ENCODE assay signal across 10 cellular contexts in genomic region chr1:183871142-183871541, GRCh38.
A peak's percentile ranks its signal among the peaks of the same experiment; 100 is the strongest.
DNase-seq lines count a peak whose midpoint lies in the region; ATAC-seq and TF ChIP-seq lines count a peak whose summit lies in the region.
"Had no signal": no experiment of that assay in that cellular context is flagged by ENCODE, and none has a peak within 500 bp of the region (broad histone marks: within the 10 kb centered on the region; RNA-seq: fewer than 3 reads in every experiment).

No MANE protein-coding gene starts in this region.

- intact Hi-C loops in cardiac septum (cut with DNase I) (loop anchor here (5.0 kb wide), 1 partner anchor 64 kb away; the partner anchor contains the start of gene RGL1), posterior vena cava (cut with DNase I) (loop anchor here in 1 of 2 donors (10.0 kb wide), 1 partner anchor 46 kb away; no protein-coding TSS in a partner anchor), lower leg skin (cut with DNase I; ENCODE audit: low total_unique reads) (no loop called here)

- H3K4me3 ChIP-seq in cardiac muscle cell (no peak overlapping the region), choroid plexus epithelial cell (ENCODE audit: low read depth, low read length) (no peak overlapping the region), lung (no peak overlapping the region), lower leg skin (ENCODE audit: low read depth, poor library complexity, severe bottlenecking) (no peak overlapping the region)

- H3K4me1 Mint-ChIP-seq in stimulated activated naive B cell treated with anti-CD40 and anti-IgM and Interleukin-4, amounts not matched to agents 10 μg/mL and 1 μg/mL and 100 μg/mL, for 72 hours: peaks cover 4 to 11% of the 10 kb centered on the region in 2 donors

- H3K4me3 Mint-ChIP-seq in stimulated activated naive B cell treated with anti-CD40 and anti-IgM and Interleukin-4, amounts not matched to agents 10 μg/mL and 1 μg/mL and 100 μg/mL, for 72 hours: no peak overlapping the region
- H3K4me3 Mint-ChIP-seq: CD4-positive, CD25-positive, alpha-beta regulatory T cell; T-helper 1 cell treated with Interleukin-12 subunit alpha and Interleukin-12 subunit beta and Interleukin-4 antibody, amounts not matched to agents 30 μg/mL and 1 μg/mL, for 36 hours had no signal

- H3K27me3 Mint-ChIP-seq in stimulated activated naive B cell treated with anti-CD40 and anti-IgM and Interleukin-4, amounts not matched to agents 10 μg/mL and 1 μg/mL and 100 μg/mL, for 72 hours: no peaks in the 10 kb centered on the region
- H3K27me3 Mint-ChIP-seq: CD4-positive, CD25-positive, alpha-beta regulatory T cell had no signal

- TF ChIP-seq POLR2A in lower leg skin (IDR thresholded peaks at IDR 0.05): no peak

- WGBS in lung, 2 donors: 55 to 63% methylated on average over 3 of the region's 3 CpGs
- 69 to 70% methylated on average over 3 of the region's 3 CpGs for WGBS in lower leg skin, 2 donors

- no peak overlapping the region for H3K27ac Mint-ChIP-seq in stimulated activated naive B cell treated with anti-CD40 and anti-IgM and Interleukin-4, amounts not matched to agents 10 μg/mL and 1 μg/mL and 100 μg/mL, for 72 hours
- H3K27ac Mint-ChIP-seq: T-helper 1 cell treated with Interleukin-12 subunit alpha and Interleukin-12 subunit beta and Interleukin-4 antibody, amounts not matched to agents 30 μg/mL and 1 μg/mL, for 36 hours had no signal

- DNase-seq in cardiac muscle cell (ENCODE audit: low read depth in 1 of 2, low spot score in 1 of 2): peak in 1 of 2 donors; percentile 82
- DNase-seq in cardiac septum (ENCODE audit: low spot score): no peak
- DNase-seq in choroid plexus epithelial cell (ENCODE audit: low read depth): peak; percentile 65
- no peak for DNase-seq in lung (ENCODE audit: low spot score)
- DNase-seq in posterior vena cava (ENCODE audit: low spot score): no peak
- no peak for DNase-seq in stimulated activated naive B cell treated with anti-CD40 and anti-IgM and Interleukin-4, amounts not matched to agents 10 μg/mL and 1 μg/mL and 100 μg/mL, for 72 hours
- no peak for DNase-seq in lower leg skin (ENCODE audit: low spot score in 2 of 2)
- DNase-seq: CD4-positive, CD25-positive, alpha-beta regulatory T cell had no signal

- H3K9me3 Mint-ChIP-seq in stimulated activated naive B cell treated with anti-CD40 and anti-IgM and Interleukin-4, amounts not matched to agents 10 μg/mL and 1 μg/mL and 100 μg/mL, for 72 hours: no peaks in the 10 kb centered on the region
- H3K9me3 Mint-ChIP-seq: CD4-positive, CD25-positive, alpha-beta regulatory T cell; T-helper 1 cell treated with Interleukin-12 subunit alpha and Interleukin-12 subunit beta and Interleukin-4 antibody, amounts not matched to agents 30 μg/mL and 1 μg/mL, for 36 hours had no signal

- H3K4me1 ChIP-seq in cardiac muscle cell (ENCODE audit: low read depth) (peaks cover 37% of the 10 kb centered on the region), lung (ENCODE audit: control insufficient read depth in 2 of 2, insufficient read depth in 2 of 2, low read length in 2 of 2) (peaks cover 2 to 32% of the 10 kb centered on the region in 2 donors)

- H3K36me3 ChIP-seq in cardiac muscle cell (no peaks in the 10 kb centered on the region), lung (ENCODE audit: control insufficient read depth in 2 of 2, insufficient read depth in 2 of 2, low read length in 2 of 2) (peaks cover 0 to 5% of the 10 kb centered on the region in 2 donors)

- H3K27me3 ChIP-seq in cardiac muscle cell (no peaks in the 10 kb centered on the region), lung (ENCODE audit: control insufficient read depth, insufficient read depth) (no peaks in the 10 kb centered on the region)

- no peaks in the 10 kb centered on the region for H3K9me3 ChIP-seq in cardiac muscle cell (ENCODE audit: low read depth)
- no peaks in the 10 kb centered on the region for H3K9me3 ChIP-seq in lung (ENCODE audit: control insufficient read depth in 2 of 2, insufficient read depth in 1 of 2, low read length in 1 of 2)

- H3K27ac ChIP-seq in cardiac muscle cell (peak overlapping the region; percentile 58), lung (ENCODE audit: low read depth in 1 of 2, low read length in 1 of 2) (peak overlapping the region; percentile 64 to 77)

- no peak for ATAC-seq in lung (ENCODE audit: insufficient read depth, low FRiP score)
- ATAC-seq in stimulated activated naive B cell treated with anti-CD40 and anti-IgM and Interleukin-4, amounts not matched to agents 10 μg/mL and 1 μg/mL and 100 μg/mL, for 72 hours (replicated peaks): no peak
- no peak for ATAC-seq in GM18858 (IDR thresholded peaks at IDR 0.05; ENCODE audit: unreplicated experiment)

- peaks cover 0 to 5% of the 10 kb centered on the region in 2 donors for H3K36me3 Mint-ChIP-seq in stimulated activated naive B cell treated with anti-CD40 and anti-IgM and Interleukin-4, amounts not matched to agents 10 μg/mL and 1 μg/mL and 100 μg/mL, for 72 hours

- TF ChIP-seq CTCF in cardiac muscle cell (IDR thresholded peaks at IDR 0.05; ENCODE audit: low read depth, low read length) (no peak), choroid plexus epithelial cell (conservative IDR thresholded peaks at IDR 0.05; ENCODE audit: low read depth, low read length) (no peak), lung (IDR thresholded peaks at IDR 0.05; ENCODE audit: control extremely low read depth, extremely low read depth) (no peak), lower leg skin (IDR thresholded peaks at IDR 0.05) (no peak)
